2 cellular contexts compared by ENCODE assay signal in the genomic region with DNA sequence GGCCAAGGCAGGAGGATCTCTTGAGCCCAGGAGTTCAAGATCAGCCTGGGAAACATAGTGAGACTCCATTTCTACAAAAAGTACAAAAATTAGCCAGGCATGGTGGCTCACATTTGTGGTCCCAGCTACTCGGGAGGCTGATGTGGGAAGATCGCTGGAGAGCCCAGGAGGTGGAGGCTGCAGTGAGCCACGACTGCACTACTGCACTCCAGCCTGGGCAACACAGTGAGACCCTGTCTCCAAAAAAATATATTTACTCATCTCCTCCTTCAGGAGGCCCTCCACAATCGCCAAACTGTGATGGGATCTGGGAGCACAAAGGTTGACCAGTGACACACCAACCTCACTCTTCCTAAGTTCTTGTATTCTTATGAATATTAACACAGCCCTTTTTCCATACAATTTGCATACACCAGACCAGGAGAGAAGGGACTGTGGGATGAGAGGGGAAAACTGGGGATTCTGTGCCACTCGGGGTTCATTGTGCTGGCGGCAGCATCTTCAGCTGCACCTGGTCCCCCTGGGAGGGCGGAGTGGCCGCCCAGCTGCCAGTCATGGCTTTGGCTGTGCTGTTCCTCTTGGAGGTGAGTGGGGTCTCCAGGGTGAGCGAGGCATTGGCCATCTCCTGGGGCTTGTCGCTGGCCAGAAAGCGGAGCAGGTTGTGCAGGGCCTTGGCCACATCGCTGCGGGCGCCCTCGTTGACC.
TF ChIP-seq lines count a peak whose summit lies in the region.

No MANE protein-coding gene starts in this region.

TF ChIP-seq in IMR-90, 13 proteins besides CTCF, POLR2A, EP300 and RAD21:
- no peak for TF ChIP-seq MAZ (IDR thresholded peaks at IDR 0.05; ENCODE audit: borderline replicate concordance, low read depth, low read length)
- no peak for TF ChIP-seq CEBPB (IDR thresholded peaks at IDR 0.05; ENCODE audit: low read depth, low read length)
- no peak for TF ChIP-seq CHD1 (IDR thresholded peaks at IDR 0.05; ENCODE audit: low read depth, low read length)
- no peak for TF ChIP-seq RFX5 (IDR thresholded peaks at IDR 0.05; ENCODE audit: low read depth, low read length)
- TF ChIP-seq SMC3 (IDR thresholded peaks at IDR 0.05; ENCODE audit: low read depth, low read length): no peak
- no peak for TF ChIP-seq FOS (IDR thresholded peaks at IDR 0.05; ENCODE audit: low read depth, low read length)
- TF ChIP-seq NFE2L2 (IDR thresholded peaks at IDR 0.05; ENCODE audit: low read depth, low read length): no peak
- no peak for TF ChIP-seq MXI1 (IDR thresholded peaks at IDR 0.05; ENCODE audit: borderline replicate concordance, low read depth, low read length)
- TF ChIP-seq BHLHE40 (IDR thresholded peaks at IDR 0.05; ENCODE audit: low read depth, low read length): no peak
- TF ChIP-seq RCOR1 (IDR thresholded peaks at IDR 0.05; ENCODE audit: insufficient replicate concordance, low read length): no peak
- no peak for TF ChIP-seq MAFK (IDR thresholded peaks at IDR 0.05; ENCODE audit: low read depth, low read length)

TF ChIP-seq in GM12878, 131 proteins besides CTCF, POLR2A, EP300 and RAD21:
- TF ChIP-seq CBX3 (IDR thresholded peaks at IDR 0.05; ENCODE audit: borderline replicate concordance, low read depth) (no peak), NFXL1 (IDR thresholded peaks at IDR 0.05; ENCODE audit: borderline replicate concordance) (no peak), LARP7 (IDR thresholded peaks at IDR 0.05) (no peak), SPI1 (IDR thresholded peaks at IDR 0.05; ENCODE audit: borderline replicate concordance, insufficient read depth, low read depth, low read length) (no peak), FOS (IDR thresholded peaks at IDR 0.05; ENCODE audit: borderline replicate concordance, extremely low read depth, insufficient read length) (no peak)
- TF ChIP-seq, protein P1, sequence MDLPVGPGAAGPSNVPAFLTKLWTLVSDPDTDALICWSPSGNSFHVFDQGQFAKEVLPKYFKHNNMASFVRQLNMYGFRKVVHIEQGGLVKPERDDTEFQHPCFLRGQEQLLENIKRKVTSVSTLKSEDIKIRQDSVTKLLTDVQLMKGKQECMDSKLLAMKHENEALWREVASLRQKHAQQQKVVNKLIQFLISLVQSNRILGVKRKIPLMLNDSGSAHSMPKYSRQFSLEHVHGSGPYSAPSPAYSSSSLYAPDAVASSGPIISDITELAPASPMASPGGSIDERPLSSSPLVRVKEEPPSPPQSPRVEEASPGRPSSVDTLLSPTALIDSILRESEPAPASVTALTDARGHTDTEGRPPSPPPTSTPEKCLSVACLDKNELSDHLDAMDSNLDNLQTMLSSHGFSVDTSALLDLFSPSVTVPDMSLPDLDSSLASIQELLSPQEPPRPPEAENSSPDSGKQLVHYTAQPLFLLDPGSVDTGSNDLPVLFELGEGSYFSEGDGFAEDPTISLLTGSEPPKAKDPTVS (IDR thresholded peaks at IDR 0.05; ENCODE audit: low read depth, low read length): no peak
TF ChIP-seq in GM12878: peak in this region for 0.
